Comparison of ENCODE assay signal across 8 cellular contexts in the genomic region with DNA sequence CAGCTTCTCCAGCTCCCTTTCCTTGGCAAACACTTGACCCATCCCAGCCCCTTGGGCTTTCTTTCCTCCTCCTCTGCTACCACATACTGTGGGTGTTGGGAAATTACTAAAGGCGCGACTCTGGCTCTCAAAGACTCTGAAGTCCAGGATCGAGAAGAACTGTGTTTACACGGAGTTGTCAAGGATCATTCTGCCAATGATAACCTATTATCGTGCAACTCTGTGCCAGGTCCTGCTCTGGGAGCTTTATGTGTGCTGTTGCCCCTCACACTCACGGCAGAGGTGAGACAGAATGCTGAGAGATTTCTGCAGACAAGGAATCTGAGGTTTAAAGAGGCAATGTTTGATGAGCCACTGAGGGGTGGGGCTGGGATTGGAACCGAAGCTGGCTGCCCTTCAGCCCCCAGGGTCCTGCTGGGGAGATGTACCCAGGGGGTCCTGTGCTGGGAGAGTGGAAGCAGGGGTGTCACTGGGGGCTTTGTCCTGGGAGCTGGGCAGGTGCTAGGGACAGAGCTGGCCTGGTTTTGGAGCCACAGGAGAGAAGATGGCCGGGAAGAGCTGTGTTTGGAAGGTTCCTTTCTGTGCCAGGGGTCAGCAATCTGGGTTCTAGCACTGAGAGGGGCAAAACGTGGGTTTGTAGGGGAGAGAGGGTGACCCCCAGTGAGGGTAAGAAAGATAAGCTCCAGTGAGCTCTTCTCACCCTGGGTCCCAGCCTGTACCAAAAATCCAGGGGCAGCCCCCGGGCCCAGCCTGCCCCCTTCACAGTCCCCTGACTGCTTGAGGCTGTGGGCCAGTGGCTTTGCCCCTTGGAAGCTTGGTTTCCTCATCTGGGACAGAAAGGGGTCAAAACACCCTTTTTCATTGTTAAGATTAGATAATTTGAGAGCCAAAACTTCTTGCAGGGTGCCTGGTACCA.
DNase-seq lines count a peak whose midpoint lies in the region; ATAC-seq, FAIRE-seq and TF ChIP-seq lines count a peak whose summit lies in the region.

No MANE protein-coding gene starts in this region.

- H3K27me3 ChIP-seq in ascending aorta = no peaks in the 10 kb centered on the region
- H3K27me3 ChIP-seq in mesendoderm (ENCODE audit: insufficient read depth, low read length, poor library complexity) = no peaks in the 10 kb centered on the region
- no peaks in the 10 kb centered on the region for H3K27me3 ChIP-seq in upper lobe of right lung

- H3K4me3 ChIP-seq in ascending aorta = no peak overlapping the region
- no peak overlapping the region for H3K4me3 ChIP-seq in mesendoderm (ENCODE audit: low read length)
- H3K4me3 ChIP-seq in upper lobe of right lung = no peak overlapping the region

- peak overlapping the region; percentile 78 for H3K4me3 Mint-ChIP-seq in activated T-cell treated with anti-CD3 and anti-CD28 coated beads, Interleukin-2, amount 50 U/mL, for 24 hours
- H3K4me3 Mint-ChIP-seq in endothelial cell (ENCODE audit: unreplicated experiment) = no peak overlapping the region

- WGBS in mesendoderm (ENCODE audit: extremely low coverage, insufficient coverage, low lambda C conversion rate) = no CpG with 5 or more reads among the region's 10 CpGs

- H3K9me3 ChIP-seq in ascending aorta (no peaks in the 10 kb centered on the region), upper lobe of right lung (no peaks in the 10 kb centered on the region)

- peak overlapping the region; percentile 70 to 82 for H3K27ac ChIP-seq in ascending aorta
- H3K27ac ChIP-seq in mesendoderm (ENCODE audit: low read depth, low read length) = no peak overlapping the region
- peak overlapping the region; percentile 77 for H3K27ac ChIP-seq in upper lobe of right lung

- H3K4me2 ChIP-seq in mesendoderm (ENCODE audit: low read length) = no peak overlapping the region

- no peak overlapping the region for H4K8ac ChIP-seq in mesendoderm (ENCODE audit: low read depth, low read length)

- peak overlapping the region; percentile 97 for H3K27ac Mint-ChIP-seq in activated T-cell treated with anti-CD3 and anti-CD28 coated beads, Interleukin-2, amount 50 U/mL, for 24 hours
- H3K27ac Mint-ChIP-seq in endothelial cell (ENCODE audit: unreplicated experiment) = no peak overlapping the region

- no peak overlapping the region for H2BK120ac ChIP-seq in mesendoderm (ENCODE audit: low read depth, low read length)

- intact Hi-C loops in ascending aorta (cut with DNase I) (no loop called here), upper lobe of right lung (cut with DNase I) (no loop called here)

- no peak overlapping the region for H3K56ac ChIP-seq in mesendoderm (ENCODE audit: low read length)

- peaks cover 94% of the 10 kb centered on the region for H3K4me1 Mint-ChIP-seq in activated T-cell treated with anti-CD3 and anti-CD28 coated beads, Interleukin-2, amount 50 U/mL, for 24 hours (ENCODE audit: low read depth)
- peaks cover 19% of the 10 kb centered on the region for H3K4me1 Mint-ChIP-seq in endothelial cell (ENCODE audit: unreplicated experiment)

- H3K4ac ChIP-seq in mesendoderm (ENCODE audit: low read depth, low read length) = no peak overlapping the region

- H3K23ac ChIP-seq in mesendoderm (ENCODE audit: low read length) = no peak overlapping the region

- no peaks in the 10 kb centered on the region for H3K9me3 Mint-ChIP-seq in activated T-cell treated with anti-CD3 and anti-CD28 coated beads, Interleukin-2, amount 50 U/mL, for 24 hours
- H3K9me3 Mint-ChIP-seq in endothelial cell (ENCODE audit: unreplicated experiment) = no peaks in the 10 kb centered on the region

- no peak overlapping the region for H3K9ac ChIP-seq in mesendoderm (ENCODE audit: low read length)

- no peak for DNase-seq in activated T-cell treated with anti-CD3 and anti-CD28 coated beads, Interleukin-2, amount 50 U/mL, for 24 hours
- DNase-seq in activated T-cell treated with anti-CD3 and anti-CD28 coated beads, Interleukin-2, amount 50 U/mL, for 1 hour = no peak
- peak in 1 of 2 donors; percentile 62 for DNase-seq in ascending aorta (ENCODE audit: low spot score in 2 of 2)
- no peak for DNase-seq in mesendoderm
- no peak for DNase-seq in upper lobe of right lung
- no peak for DNase-seq in endothelial cell (ENCODE audit: low spot score)
- DNase-seq in RCC 7860 (ENCODE audit: low spot score) = no peak

- peaks cover 6% of the 10 kb centered on the region for H3K79me1 ChIP-seq in mesendoderm (ENCODE audit: low read length)

- peaks cover 11% of the 10 kb centered on the region for H3K36me3 Mint-ChIP-seq in activated T-cell treated with anti-CD3 and anti-CD28 coated beads, Interleukin-2, amount 50 U/mL, for 24 hours (ENCODE audit: low read depth)
- H3K36me3 Mint-ChIP-seq in endothelial cell (ENCODE audit: low read depth, unreplicated experiment) = no peaks in the 10 kb centered on the region

- no peaks in the 10 kb centered on the region for H3K79me2 ChIP-seq in mesendoderm (ENCODE audit: control insufficient read depth, insufficient read depth, low read length)

- no peak overlapping the region for H4K5ac ChIP-seq in mesendoderm (ENCODE audit: low read length)

- ATAC-seq in upper lobe of right lung = peak; percentile 68
- ATAC-seq in GM21367 (IDR thresholded peaks at IDR 0.05; ENCODE audit: unreplicated experiment) = no peak

- no peak overlapping the region for H2AK5ac ChIP-seq in mesendoderm (ENCODE audit: low read length)

- peak overlapping the region; percentile 51 for H3K18ac ChIP-seq in mesendoderm (ENCODE audit: low read length)

- no peak overlapping the region for H2BK15ac ChIP-seq in mesendoderm (replicated peaks; ENCODE audit: low read depth)

- no peak for FAIRE-seq in RCC 7860 (lab: Jason Lieb, UNC)

- H3K4me1 ChIP-seq in ascending aorta = peaks cover 9 to 69% of the 10 kb centered on the region in 2 donors
- H3K4me1 ChIP-seq in mesendoderm (ENCODE audit: control insufficient read depth, low read depth, low read length) = peaks cover 3% of the 10 kb centered on the region
- H3K4me1 ChIP-seq in upper lobe of right lung = peaks cover 91% of the 10 kb centered on the region

- no peaks in the 10 kb centered on the region for H3K36me3 ChIP-seq in ascending aorta
- H3K36me3 ChIP-seq in mesendoderm (ENCODE audit: control insufficient read depth, insufficient read depth, low read length) = no peaks in the 10 kb centered on the region
- H3K36me3 ChIP-seq in upper lobe of right lung = no peaks in the 10 kb centered on the region

- H3K27me3 Mint-ChIP-seq in activated T-cell treated with anti-CD3 and anti-CD28 coated beads, Interleukin-2, amount 50 U/mL, for 24 hours = no peaks in the 10 kb centered on the region
- no peaks in the 10 kb centered on the region for H3K27me3 Mint-ChIP-seq in endothelial cell (ENCODE audit: unreplicated experiment)

- TF ChIP-seq CTCF in ascending aorta (IDR thresholded peaks at IDR 0.05) = no peak
- no peak for TF ChIP-seq CTCF in upper lobe of right lung (IDR thresholded peaks at IDR 0.05)
- no peak for TF ChIP-seq CTCF in endothelial cell (IDR thresholded peaks at IDR 0.05; ENCODE audit: unreplicated experiment)

- no peak overlapping the region for H2BK5ac ChIP-seq in mesendoderm (ENCODE audit: low read length)
